3 cellular contexts compared by ENCODE assay signal in the genomic region with DNA sequence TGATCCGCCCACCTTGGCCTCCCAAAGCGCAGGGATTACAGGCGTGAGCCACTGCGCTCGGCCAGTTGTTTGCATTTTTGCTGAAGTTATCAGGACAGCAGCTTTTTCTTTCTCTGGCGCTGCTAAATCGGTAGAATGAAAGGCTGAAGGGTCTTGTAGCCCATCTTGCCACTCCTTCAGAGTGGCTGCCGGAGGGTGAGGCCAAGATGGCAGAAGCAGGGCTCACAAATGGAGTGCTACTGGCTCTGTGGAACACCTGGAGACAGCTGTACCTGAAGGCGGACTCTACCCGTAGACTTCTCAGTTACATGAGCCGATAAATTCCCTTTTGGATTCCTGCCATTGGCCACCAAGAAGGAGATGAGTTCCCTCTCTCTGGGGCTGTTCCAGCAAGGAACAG.
TF ChIP-seq lines count a peak whose summit lies in the region.

No MANE protein-coding gene starts in this region.

TF ChIP-seq in HepG2, 621 proteins besides CTCF, POLR2A, EP300 and RAD21:
- TF ChIP-seq ZNF329 (CRISPR knock-in tag; IDR thresholded peaks at IDR 0.05; ENCODE audit: low read depth): peak; percentile 98
- no peak for TF ChIP-seq RFX3 (CRISPR knock-in tag; IDR thresholded peaks at IDR 0.05)
- peak; percentile 57; the same call in 1 of the 2 replicates for TF ChIP-seq ZBTB38 (CRISPR knock-in tag; IDR thresholded peaks at IDR 0.05)

TF ChIP-seq in GM12878, 131 proteins besides CTCF, POLR2A, EP300 and RAD21:
- no peak for TF ChIP-seq BMI1 (IDR thresholded peaks at IDR 0.05; ENCODE audit: borderline replicate concordance)
- TF ChIP-seq, protein P1, sequence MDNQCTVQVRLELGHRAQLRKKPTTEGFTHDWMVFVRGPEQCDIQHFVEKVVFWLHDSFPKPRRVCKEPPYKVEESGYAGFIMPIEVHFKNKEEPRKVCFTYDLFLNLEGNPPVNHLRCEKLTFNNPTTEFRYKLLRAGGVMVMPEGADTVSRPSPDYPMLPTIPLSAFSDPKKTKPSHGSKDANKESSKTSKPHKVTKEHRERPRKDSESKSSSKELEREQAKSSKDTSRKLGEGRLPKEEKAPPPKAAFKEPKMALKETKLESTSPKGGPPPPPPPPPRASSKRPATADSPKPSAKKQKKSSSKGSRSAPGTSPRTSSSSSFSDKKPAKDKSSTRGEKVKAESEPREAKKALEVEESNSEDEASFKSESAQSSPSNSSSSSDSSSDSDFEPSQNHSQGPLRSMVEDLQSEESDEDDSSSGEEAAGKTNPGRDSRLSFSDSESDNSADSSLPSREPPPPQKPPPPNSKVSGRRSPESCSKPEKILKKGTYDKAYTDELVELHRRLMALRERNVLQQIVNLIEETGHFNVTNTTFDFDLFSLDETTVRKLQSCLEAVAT (IDR thresholded peaks at IDR 0.05): peak; percentile 65
- TF ChIP-seq, protein P2, sequence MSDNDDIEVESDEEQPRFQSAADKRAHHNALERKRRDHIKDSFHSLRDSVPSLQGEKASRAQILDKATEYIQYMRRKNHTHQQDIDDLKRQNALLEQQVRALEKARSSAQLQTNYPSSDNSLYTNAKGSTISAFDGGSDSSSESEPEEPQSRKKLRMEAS (IDR thresholded peaks at IDR 0.05; ENCODE audit: low read depth, low read length): no peak

TF ChIP-seq in GM12891, 5 proteins besides CTCF, POLR2A, EP300 and RAD21:
- TF ChIP-seq POLR2AphosphoS5 (IDR thresholded peaks at IDR 0.05; ENCODE audit: low read depth, low read length): no peak
TF ChIP-seq in GM12891: peak in this region for 0.
